Comparison of ENCODE assay signal across 1 cellular context in the genomic region with DNA sequence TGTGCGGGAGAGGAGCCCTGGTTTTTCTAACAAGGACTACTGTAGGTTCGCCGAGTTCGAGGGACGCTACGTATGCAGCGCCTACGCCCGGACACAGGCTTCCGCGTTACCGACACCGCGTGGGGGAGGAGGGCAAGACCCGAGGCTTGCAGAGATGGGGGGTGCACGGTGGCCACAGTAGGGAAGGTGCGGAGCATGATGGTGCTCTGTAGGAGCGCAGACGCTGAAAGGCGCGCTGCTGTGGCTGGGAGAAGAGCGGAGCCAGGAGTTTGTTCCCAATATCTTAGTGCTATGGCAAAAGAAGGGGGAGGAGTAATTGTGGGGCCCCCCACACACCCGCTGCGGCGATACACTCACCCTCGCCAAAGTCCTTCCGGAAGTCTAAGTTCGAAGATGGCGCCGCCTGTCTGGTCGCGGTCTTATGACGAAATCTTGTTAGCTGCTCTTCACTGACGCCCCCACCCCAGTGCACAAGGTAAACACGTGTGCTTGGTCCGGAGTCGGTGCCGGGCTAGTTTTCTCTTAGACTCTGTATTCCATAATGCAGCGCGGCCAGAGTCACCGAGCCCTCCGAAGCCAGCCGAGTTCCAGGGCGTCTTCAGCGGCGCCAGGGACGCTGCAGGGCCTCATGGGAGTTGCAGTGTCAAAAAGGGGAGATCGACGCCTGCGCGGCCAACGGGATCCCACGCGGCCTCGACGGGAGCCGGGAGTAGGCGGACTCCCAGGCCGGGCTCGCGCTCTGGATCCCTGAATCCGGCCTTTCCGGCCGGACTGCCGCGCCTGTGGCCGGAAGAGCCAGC.
TF ChIP-seq lines count a peak whose summit lies in the region.

A gene with protein sequence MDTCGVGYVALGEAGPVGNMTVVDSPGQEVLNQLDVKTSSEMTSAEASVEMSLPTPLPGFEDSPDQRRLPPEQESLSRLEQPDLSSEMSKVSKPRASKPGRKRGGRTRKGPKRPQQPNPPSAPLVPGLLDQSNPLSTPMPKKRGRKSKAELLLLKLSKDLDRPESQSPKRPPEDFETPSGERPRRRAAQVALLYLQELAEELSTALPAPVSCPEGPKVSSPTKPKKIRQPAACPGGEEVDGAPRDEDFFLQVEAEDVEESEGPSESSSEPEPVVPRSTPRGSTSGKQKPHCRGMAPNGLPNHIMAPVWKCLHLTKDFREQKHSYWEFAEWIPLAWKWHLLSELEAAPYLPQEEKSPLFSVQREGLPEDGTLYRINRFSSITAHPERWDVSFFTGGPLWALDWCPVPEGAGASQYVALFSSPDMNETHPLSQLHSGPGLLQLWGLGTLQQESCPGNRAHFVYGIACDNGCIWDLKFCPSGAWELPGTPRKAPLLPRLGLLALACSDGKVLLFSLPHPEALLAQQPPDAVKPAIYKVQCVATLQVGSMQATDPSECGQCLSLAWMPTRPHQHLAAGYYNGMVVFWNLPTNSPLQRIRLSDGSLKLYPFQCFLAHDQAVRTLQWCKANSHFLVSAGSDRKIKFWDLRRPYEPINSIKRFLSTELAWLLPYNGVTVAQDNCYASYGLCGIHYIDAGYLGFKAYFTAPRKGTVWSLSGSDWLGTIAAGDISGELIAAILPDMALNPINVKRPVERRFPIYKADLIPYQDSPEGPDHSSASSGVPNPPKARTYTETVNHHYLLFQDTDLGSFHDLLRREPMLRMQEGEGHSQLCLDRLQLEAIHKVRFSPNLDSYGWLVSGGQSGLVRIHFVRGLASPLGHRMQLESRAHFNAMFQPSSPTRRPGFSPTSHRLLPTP (minus strand): TSS at position 383 of the 800 bp plus-strand sequence. CDS start 13,210 bp downstream, outside the sequence.

TF ChIP-seq in HepG2, 621 proteins besides CTCF, POLR2A, EP300 and RAD21 (continued from another document and continues in another):
- TF ChIP-seq, protein P1, sequence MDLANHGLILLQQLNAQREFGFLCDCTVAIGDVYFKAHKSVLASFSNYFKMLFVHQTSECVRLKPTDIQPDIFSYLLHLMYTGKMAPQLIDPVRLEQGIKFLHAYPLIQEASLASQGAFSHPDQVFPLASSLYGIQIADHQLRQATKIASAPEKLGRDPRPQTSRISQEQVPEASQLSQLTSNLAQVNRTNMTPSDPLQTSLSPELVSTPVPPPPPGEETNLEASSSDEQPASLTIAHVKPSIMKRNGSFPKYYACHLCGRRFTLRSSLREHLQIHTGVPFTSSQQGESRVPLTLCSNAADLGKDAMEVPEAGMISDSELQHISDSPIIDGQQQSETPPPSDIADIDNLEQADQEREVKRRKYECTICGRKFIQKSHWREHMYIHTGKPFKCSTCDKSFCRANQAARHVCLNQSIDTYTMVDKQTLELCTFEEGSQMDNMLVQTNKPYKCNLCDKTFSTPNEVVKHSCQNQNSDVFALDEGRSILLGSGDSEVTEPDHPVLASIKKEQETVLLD (CRISPR knock-in tag; IDR thresholded peaks at IDR 0.05; ENCODE audit: low read depth), result peak; percentile 50
- TF ChIP-seq, protein P2, sequence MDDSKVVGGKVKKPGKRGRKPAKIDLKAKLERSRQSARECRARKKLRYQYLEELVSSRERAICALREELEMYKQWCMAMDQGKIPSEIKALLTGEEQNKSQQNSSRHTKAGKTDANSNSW (CRISPR knock-in tag; IDR thresholded peaks at IDR 0.05; ENCODE audit: borderline replicate concordance), result 0 out of 2 replicates have a peak, but pooled peaks have one; percentile 8
- TF ChIP-seq, protein P3, sequence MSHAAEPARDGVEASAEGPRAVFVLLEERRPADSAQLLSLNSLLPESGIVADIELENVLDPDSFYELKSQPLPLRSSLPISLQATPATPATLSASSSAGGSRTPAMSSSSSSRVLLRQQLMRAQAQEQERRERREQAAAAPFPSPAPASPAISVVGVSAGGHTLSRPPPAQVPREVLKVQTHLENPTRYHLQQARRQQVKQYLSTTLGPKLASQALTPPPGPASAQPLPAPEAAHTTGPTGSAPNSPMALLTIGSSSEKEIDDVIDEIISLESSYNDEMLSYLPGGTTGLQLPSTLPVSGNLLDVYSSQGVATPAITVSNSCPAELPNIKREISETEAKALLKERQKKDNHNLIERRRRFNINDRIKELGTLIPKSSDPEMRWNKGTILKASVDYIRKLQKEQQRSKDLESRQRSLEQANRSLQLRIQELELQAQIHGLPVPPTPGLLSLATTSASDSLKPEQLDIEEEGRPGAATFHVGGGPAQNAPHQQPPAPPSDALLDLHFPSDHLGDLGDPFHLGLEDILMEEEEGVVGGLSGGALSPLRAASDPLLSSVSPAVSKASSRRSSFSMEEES (CRISPR knock-in tag; IDR thresholded peaks at IDR 0.05), result peak; percentile 70
- peak; percentile 88 for TF ChIP-seq SP4 (CRISPR knock-in tag; IDR thresholded peaks at IDR 0.05)
- 0 out of 2 replicates have a peak, but pooled peaks have one; percentile 42 for TF ChIP-seq ZNF577 (CRISPR knock-in tag; IDR thresholded peaks at IDR 0.05; ENCODE audit: borderline replicate concordance, low read depth)
- TF ChIP-seq ZSCAN20 (CRISPR knock-in tag; IDR thresholded peaks at IDR 0.05; ENCODE audit: borderline replicate concordance), result no peak
- TF ChIP-seq, protein P4, sequence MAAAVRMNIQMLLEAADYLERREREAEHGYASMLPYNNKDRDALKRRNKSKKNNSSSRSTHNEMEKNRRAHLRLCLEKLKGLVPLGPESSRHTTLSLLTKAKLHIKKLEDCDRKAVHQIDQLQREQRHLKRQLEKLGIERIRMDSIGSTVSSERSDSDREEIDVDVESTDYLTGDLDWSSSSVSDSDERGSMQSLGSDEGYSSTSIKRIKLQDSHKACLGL (CRISPR knock-in tag; IDR thresholded peaks at IDR 0.05), result peak; percentile 79
- no peak for TF ChIP-seq CBX2 (IDR thresholded peaks at IDR 0.05; ENCODE audit: low read depth, low read length)
- no peak; the same call in 1 of the 2 replicates for TF ChIP-seq CBX2 (CRISPR knock-in tag; IDR thresholded peaks at IDR 0.05; ENCODE audit: low read depth)
- TF ChIP-seq PTBP1 (IDR thresholded peaks at IDR 0.05; ENCODE audit: low read depth, low read length, poor library complexity, severe bottlenecking), result peak; percentile 96
- peak; percentile 63 for TF ChIP-seq HNRNPL (IDR thresholded peaks at IDR 0.05; ENCODE audit: low read depth, low read length)
- TF ChIP-seq CHD4 (IDR thresholded peaks at IDR 0.05; ENCODE audit: borderline replicate concordance, low read length), result no peak; the same call in 1 of the 2 replicates
- TF ChIP-seq HMGA1 (CRISPR knock-in tag; conservative IDR thresholded peaks at IDR 0.05), result no peak
- TF ChIP-seq ELF3 (CRISPR knock-in tag; IDR thresholded peaks at IDR 0.05), result peak; percentile 51
- no peak for TF ChIP-seq TRIM24 (CRISPR knock-in tag; IDR thresholded peaks at IDR 0.05)
- TF ChIP-seq, protein P5, sequence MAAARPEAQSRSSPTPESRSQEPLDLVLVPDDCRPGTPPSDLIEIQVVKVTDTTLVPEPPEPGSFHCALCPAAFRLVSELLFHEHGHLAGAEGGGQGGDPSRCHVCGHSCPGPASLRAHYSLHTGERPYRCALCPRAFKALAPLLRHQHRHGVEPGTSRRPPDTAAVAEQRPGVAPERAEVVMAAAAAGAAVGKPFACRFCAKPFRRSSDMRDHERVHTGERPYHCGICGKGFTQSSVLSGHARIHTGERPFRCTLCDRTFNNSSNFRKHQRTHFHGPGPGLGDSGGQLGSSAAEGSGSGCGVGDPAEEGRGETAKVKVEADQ (CRISPR knock-in tag; IDR thresholded peaks at IDR 0.05; ENCODE audit: borderline replicate concordance), result no peak
- TF ChIP-seq TAF1 (CRISPR knock-in tag; IDR thresholded peaks at IDR 0.05), result peak; percentile 84
- TF ChIP-seq ATF2 (CRISPR knock-in tag; IDR thresholded peaks at IDR 0.05), result peak; percentile 76
- TF ChIP-seq GFI1 (CRISPR knock-in tag; IDR thresholded peaks at IDR 0.05; ENCODE audit: borderline replicate concordance), result peak; percentile 60; the same call in 1 of the 2 replicates
- TF ChIP-seq CENPT (CRISPR knock-in tag; IDR thresholded peaks at IDR 0.05; ENCODE audit: low read depth), result no peak
- TF ChIP-seq PCBP2 (optimal IDR thresholded peaks at IDR 0.05; ENCODE audit: low read depth, low read length, poor library complexity, severe bottlenecking), result no peak
- no peak for TF ChIP-seq HOXA7 (CRISPR knock-in tag; IDR thresholded peaks at IDR 0.05)
- TF ChIP-seq ZIK1 (CRISPR knock-in tag; IDR thresholded peaks at IDR 0.05; ENCODE audit: borderline replicate concordance, low read depth), result peak; percentile 79; the same call in 1 of the 2 replicates
- TF ChIP-seq RERE (CRISPR knock-in tag; IDR thresholded peaks at IDR 0.05; ENCODE audit: low read depth), result peak; percentile 52; the same call in 1 of the 2 replicates
- TF ChIP-seq ZBTB7B (CRISPR knock-in tag; IDR thresholded peaks at IDR 0.05), result peak; percentile 78; the same call in 1 of the 2 replicates
- peak; percentile 82 for TF ChIP-seq REPIN1 (CRISPR knock-in tag; IDR thresholded peaks at IDR 0.05; ENCODE audit: borderline replicate concordance, low read depth)
- peak; percentile 98; the same call in 1 of the 2 replicates for TF ChIP-seq IRF9 (CRISPR knock-in tag; IDR thresholded peaks at IDR 0.05; ENCODE audit: borderline replicate concordance)
- TF ChIP-seq SRY (CRISPR knock-in tag; IDR thresholded peaks at IDR 0.05), result peak; percentile 64; the same call in 1 of the 2 replicates
- peak; percentile 56; the same call in 1 of the 2 replicates for TF ChIP-seq KDM4B (CRISPR knock-in tag; IDR thresholded peaks at IDR 0.05)
- TF ChIP-seq SKIL (CRISPR knock-in tag; IDR thresholded peaks at IDR 0.05; ENCODE audit: borderline replicate concordance), result peak; percentile 51
- TF ChIP-seq SOX6 (IDR thresholded peaks at IDR 0.05), result no peak
- peak; percentile 41; the same call in 1 of the 2 replicates for TF ChIP-seq SOX6 (CRISPR knock-in tag; IDR thresholded peaks at IDR 0.05)
- TF ChIP-seq SAFB2 (CRISPR knock-in tag; IDR thresholded peaks at IDR 0.05; ENCODE audit: borderline replicate concordance, low read depth), result peak; percentile 77; the same call in 1 of the 2 replicates
- TF ChIP-seq HNF4A (CRISPR knock-in tag; IDR thresholded peaks at IDR 0.05), result peak; percentile 5
- TF ChIP-seq ZNF234 (CRISPR knock-in tag; conservative IDR thresholded peaks at IDR 0.05), result 0 out of 2 replicates have a peak, but pooled peaks have one; percentile 5
- TF ChIP-seq NCOA2 (CRISPR knock-in tag; IDR thresholded peaks at IDR 0.05), result peak; percentile 37; the same call in 1 of the 2 replicates
- peak; percentile 100 for TF ChIP-seq CREM (IDR thresholded peaks at IDR 0.05)
- TF ChIP-seq CREM (CRISPR knock-in tag; IDR thresholded peaks at IDR 0.05), result peak; percentile 77
